11 cellular contexts compared by ENCODE assay signal in the genomic region with DNA sequence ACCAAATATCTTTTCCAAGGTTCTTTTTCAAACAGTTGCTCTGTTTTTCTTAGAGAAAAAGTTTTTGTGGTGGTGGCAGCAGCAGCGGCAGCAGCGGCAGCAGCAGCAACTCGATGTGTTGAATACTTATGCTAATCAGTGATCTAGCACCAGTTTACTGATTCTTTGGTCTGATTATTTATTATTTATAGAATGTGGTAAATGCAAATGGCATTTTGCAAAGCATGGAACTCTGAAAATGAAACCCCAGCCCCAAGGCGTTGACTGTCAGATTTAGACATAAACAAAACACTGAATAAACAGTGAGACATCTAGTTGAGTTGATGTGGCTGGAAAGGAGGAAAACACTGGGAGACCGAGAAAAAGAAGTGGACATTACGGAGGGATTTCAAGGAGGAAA.
DNase-seq lines count a peak whose midpoint lies in the region; ATAC-seq, FAIRE-seq and TF ChIP-seq lines count a peak whose summit lies in the region.
"Had no signal": no experiment of that assay in that cellular context is flagged by ENCODE, and none has a peak within 500 bp of the region (broad histone marks: within the 10 kb centered on the region; RNA-seq: fewer than 3 reads in every experiment).

No MANE protein-coding gene starts in this region.

- no peak overlapping the region for H3K27ac ChIP-seq in aorta (ENCODE audit: low read depth in 1 of 2, low read length in 2 of 2)
- H3K27ac ChIP-seq: 22Rv1, WERI-Rb-1 had no signal

- no peak overlapping the region for H3K4me3 Mint-ChIP-seq in activated naive CD4-positive, alpha-beta T cell treated with anti-CD3 and anti-CD28 coated beads, Interleukin-2, amount 50 U/mL, for 24 hours
- no peak overlapping the region for H3K4me3 Mint-ChIP-seq in activated CD8-positive, alpha-beta T cell treated with anti-CD3 and anti-CD28 coated beads, Interleukin-2, amount 10 ng/mL, durations not matched to agents 7 days and 5 days

- CTCF ChIA-PET in activated CD8-positive, alpha-beta T cell treated with anti-CD3 and anti-CD28 coated beads, Interleukin-2, amount 10 ng/mL, durations not matched to agents 7 days and 5 days (lab: Charles Lee), result no interaction called here

- H3K27ac Mint-ChIP-seq in activated naive CD4-positive, alpha-beta T cell treated with anti-CD3 and anti-CD28 coated beads, Interleukin-2, amount 50 U/mL, for 24 hours, result peak overlapping the region; percentile 13
- H3K27ac Mint-ChIP-seq in activated CD8-positive, alpha-beta T cell treated with anti-CD3 and anti-CD28 coated beads, Interleukin-2, amount 10 ng/mL, durations not matched to agents 7 days and 5 days, result no peak overlapping the region

- H3K4me3 ChIP-seq in choroid plexus epithelial cell (ENCODE audit: low read depth, low read length) (peak overlapping the region; percentile 2), aorta (ENCODE audit: low read length in 2 of 2) (no peak overlapping the region)

- intact Hi-C loops in aorta (cut with DNase I), result no loop called here

- TF ChIP-seq CTCF in choroid plexus epithelial cell (conservative IDR thresholded peaks at IDR 0.05; ENCODE audit: low read depth, low read length), result no peak

- H3K36me3 ChIP-seq in aorta (ENCODE audit: control insufficient read depth in 1 of 2, insufficient read depth in 2 of 2, low read length in 1 of 2), result no peaks in the 10 kb centered on the region
- H3K36me3 ChIP-seq: WERI-Rb-1 had no signal

- FAIRE-seq in RCC 7860 (lab: Jason Lieb, UNC), result no peak

- no peaks in the 10 kb centered on the region for H3K9me3 ChIP-seq in aorta (ENCODE audit: control insufficient read depth, low read length)

- peaks cover 13% of the 10 kb centered on the region for H3K36me3 Mint-ChIP-seq in activated naive CD4-positive, alpha-beta T cell treated with anti-CD3 and anti-CD28 coated beads, Interleukin-2, amount 50 U/mL, for 24 hours
- no peaks in the 10 kb centered on the region for H3K36me3 Mint-ChIP-seq in activated CD8-positive, alpha-beta T cell treated with anti-CD3 and anti-CD28 coated beads, Interleukin-2, amount 10 ng/mL, durations not matched to agents 7 days and 5 days (ENCODE audit: low read depth)

- peaks cover 4% of the 10 kb centered on the region for H3K4me1 Mint-ChIP-seq in activated naive CD4-positive, alpha-beta T cell treated with anti-CD3 and anti-CD28 coated beads, Interleukin-2, amount 50 U/mL, for 24 hours
- no peaks in the 10 kb centered on the region for H3K4me1 Mint-ChIP-seq in activated CD8-positive, alpha-beta T cell treated with anti-CD3 and anti-CD28 coated beads, Interleukin-2, amount 10 ng/mL, durations not matched to agents 7 days and 5 days (ENCODE audit: low read depth)

- POLR2A ChIA-PET in activated CD8-positive, alpha-beta T cell treated with anti-CD3 and anti-CD28 coated beads, Interleukin-2, amount 10 ng/mL, durations not matched to agents 7 days and 5 days (lab: Charles Lee), result no interaction called here

- H3K9me3 Mint-ChIP-seq in activated naive CD4-positive, alpha-beta T cell treated with anti-CD3 and anti-CD28 coated beads, Interleukin-2, amount 50 U/mL, for 24 hours, result no peaks in the 10 kb centered on the region
- H3K9me3 Mint-ChIP-seq in activated CD8-positive, alpha-beta T cell treated with anti-CD3 and anti-CD28 coated beads, Interleukin-2, amount 10 ng/mL, durations not matched to agents 7 days and 5 days (ENCODE audit: insufficient read depth), result no peaks in the 10 kb centered on the region

- no peak for DNase-seq in activated naive CD4-positive, alpha-beta T cell treated with Interleukin-2 at 50 U/mL for 16 hours
- DNase-seq in choroid plexus epithelial cell (ENCODE audit: low read depth) (no peak), aorta (no peak), RKO (ENCODE audit: low spot score) (no peak), RCC 7860 (ENCODE audit: low spot score) (no peak)
- DNase-seq in activated CD8-positive, alpha-beta T cell treated with anti-CD3 and anti-CD28 coated beads, Interleukin-2, amount 10 ng/mL, durations not matched to agents 7 days and 5 days, result no peak
- DNase-seq: NCI-H2081, WERI-Rb-1 had no signal

- H3K27me3 Mint-ChIP-seq in activated naive CD4-positive, alpha-beta T cell treated with anti-CD3 and anti-CD28 coated beads, Interleukin-2, amount 50 U/mL, for 24 hours, result no peaks in the 10 kb centered on the region
- H3K27me3 Mint-ChIP-seq in activated CD8-positive, alpha-beta T cell treated with anti-CD3 and anti-CD28 coated beads, Interleukin-2, amount 10 ng/mL, durations not matched to agents 7 days and 5 days (ENCODE audit: low read depth), result no peaks in the 10 kb centered on the region

- ATAC-seq in HG03045 (IDR thresholded peaks at IDR 0.05; ENCODE audit: unreplicated experiment) (peak; percentile 92), aorta (ENCODE audit: low FRiP score) (no peak)
- no peak for ATAC-seq in activated CD8-positive, alpha-beta T cell treated with anti-CD3 and anti-CD28 coated beads, Interleukin-2, amount 10 ng/mL, durations not matched to agents 7 days and 5 days

- no peaks in the 10 kb centered on the region for H3K4me1 ChIP-seq in aorta (ENCODE audit: control insufficient read depth in 1 of 2, insufficient read depth in 2 of 2, low read length in 2 of 2)

- H3K27me3 ChIP-seq in aorta (ENCODE audit: control insufficient read depth in 1 of 2, insufficient read depth in 2 of 2, low read length in 1 of 2), result no peaks in the 10 kb centered on the region

- 34 to 36% methylated on average over 6 of the region's 6 CpGs for WGBS in aorta, 2 donors
